ENCODE assay signal across 8 cellular contexts in the genomic region with DNA sequence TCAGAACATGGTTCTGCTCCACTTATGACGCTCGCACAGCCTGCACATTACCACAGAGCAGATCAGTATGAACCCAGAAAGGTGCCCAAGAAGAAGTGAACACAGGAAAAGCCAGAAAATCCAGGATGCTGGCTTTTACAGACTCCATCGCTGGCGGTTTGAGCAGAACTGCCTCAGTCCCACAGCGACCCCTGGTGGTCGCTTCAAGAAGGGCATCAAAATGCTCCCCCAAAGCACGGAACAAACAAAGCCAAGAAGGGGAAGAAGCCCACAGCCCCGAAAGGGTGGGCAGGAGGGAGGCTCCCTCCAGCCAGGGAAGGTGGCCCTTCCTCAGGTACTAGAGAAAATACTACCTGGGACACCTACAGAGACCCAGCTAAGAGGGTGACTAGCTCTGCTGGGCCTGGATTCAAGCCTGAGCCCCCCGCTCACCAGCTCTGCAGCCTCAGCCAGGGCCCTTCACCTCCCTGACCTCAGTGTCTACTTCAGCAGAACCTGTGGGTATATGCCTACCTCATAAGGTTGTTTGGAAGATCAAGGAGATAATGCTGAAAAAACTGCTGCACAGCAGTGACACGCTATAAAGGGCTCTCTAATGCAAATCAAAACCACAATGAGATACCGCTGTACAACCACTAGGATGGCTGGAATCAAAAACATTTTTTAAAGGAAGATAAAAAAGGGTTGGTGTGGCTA.
DNase-seq lines count a peak whose midpoint lies in the region; ATAC-seq, FAIRE-seq and TF ChIP-seq lines count a peak whose summit lies in the region.

No MANE protein-coding gene starts in this region.

- POLR2A ChIA-PET in CD4-positive, alpha-beta T cell (lab: Charles Lee), result no interaction called here
- POLR2A ChIA-PET in K562 (lab: Yijun Ruan, JAX), result interaction anchor here (0.6 kb wide), 1 partner anchor 9 kb away, joined by 3 read pairs; no protein-coding TSS in a partner anchor

- in situ Hi-C loops in K562 (cut with MboI), result no loop called here

- no peak overlapping the region for H2AFZ ChIP-seq in K562 (ENCODE audit: low read depth, low read length)

- H3K4me2 ChIP-seq in K562 (ENCODE audit: insufficient read depth, low read length), result no peak overlapping the region

- H3K4me1 ChIP-seq in K562 (replicated peaks in 1 of 2; ENCODE audit: control insufficient read depth in 2 of 2, insufficient read depth in 2 of 2, low read length in 2 of 2), result peaks cover 0 to 7% of the 10 kb centered on the region in 2 experiments; a peak in 1 of 5 replicates

- H3K9me3 ChIP-seq in CD4-positive, alpha-beta T cell (ENCODE audit: control insufficient read depth, low read length), result peaks cover 5% of the 10 kb centered on the region
- peaks cover 17% of the 10 kb centered on the region for H3K9me3 ChIP-seq in K562 (replicated peaks; ENCODE audit: control insufficient read depth, insufficient read depth, low read depth, low read length)

- no peaks in the 10 kb centered on the region for H3K27me3 ChIP-seq in CD4-positive, alpha-beta T cell (ENCODE audit: control insufficient read depth, insufficient read depth, low read length)
- no peaks in the 10 kb centered on the region for H3K27me3 ChIP-seq in K562 (ENCODE audit: control insufficient read depth in 2 of 2, insufficient read depth in 2 of 2, low read length in 2 of 2)

- H3K4me3 ChIP-seq in K562, result no peak overlapping the region

- peak; percentile 22 for ATAC-seq in CD4-positive, alpha-beta T cell (ENCODE audit: poor library complexity)
- ATAC-seq in K562 (no peak), HG03135 (IDR thresholded peaks at IDR 0.05; ENCODE audit: unreplicated experiment) (no peak)

- H3K9ac ChIP-seq in K562 (ENCODE audit: insufficient read depth in 1 of 2, low read depth in 2 of 2, low read length in 2 of 2), result no peak overlapping the region

- H3K79me2 ChIP-seq in K562 (ENCODE audit: control insufficient read depth, insufficient read depth, low read length), result no peaks in the 10 kb centered on the region

- no peak for TF ChIP-seq EP300 in K562 (IDR thresholded peaks at IDR 0.05; ENCODE audit: low read length)

- H3K27ac ChIP-seq in CD4-positive, alpha-beta T cell (ENCODE audit: low read depth, low read length), result no peak overlapping the region
- no peak overlapping the region for H3K27ac ChIP-seq in K562 (ENCODE audit: extremely low read depth, low read depth, low read length)

- TF ChIP-seq RAD21 in K562 (CRISPR knock-in tag; conservative IDR thresholded peaks at IDR 0.05 in 1 of 2, IDR thresholded peaks at IDR 0.05 in 1 of 2), result peak in 1 of 2 experiments; percentile 48; a peak in 3 of 4 replicates

- no peak for TF ChIP-seq POLR2A in K562 (conservative IDR thresholded peaks at IDR 0.05)

- peaks cover 6% of the 10 kb centered on the region for H3K9me3 Mint-ChIP-seq in CD4-positive, alpha-beta T cell
- H3K9me3 Mint-ChIP-seq in HFFc6 (peaks cover 25% of the 10 kb centered on the region), mesothelial cell of epicardium (peaks cover 28% of the 10 kb centered on the region)

- FAIRE-seq in K562 (lab: Jason Lieb, UNC), result peak; percentile 26

- peak overlapping the region; percentile 48 for H3K4me3 Mint-ChIP-seq in CD4-positive, alpha-beta T cell
- H3K4me3 Mint-ChIP-seq in HFFc6 (no peak overlapping the region), mesothelial cell of epicardium (no peak overlapping the region)

- H3K36me3 Mint-ChIP-seq in CD4-positive, alpha-beta T cell (ENCODE audit: low read depth), result peaks cover 69% of the 10 kb centered on the region
- H3K36me3 Mint-ChIP-seq in HFFc6 (ENCODE audit: low read depth), result peaks cover 62% of the 10 kb centered on the region
- peaks cover 76% of the 10 kb centered on the region for H3K36me3 Mint-ChIP-seq in mesothelial cell of epicardium

- WGBS in K562 (ENCODE audit: insufficient coverage, low coverage, missing lambda C conversion rate), result 79% methylated on average over 11 of the region's 11 CpGs

- peak; percentile 67 for TF ChIP-seq CTCF in CD4-positive, alpha-beta T cell (IDR thresholded peaks at IDR 0.05)
- peak; percentile 90 for TF ChIP-seq CTCF in HFFc6 (IDR thresholded peaks at IDR 0.05)
- TF ChIP-seq CTCF in K562 (IDR thresholded peaks at IDR 0.05 in 2 of 3, conservative IDR thresholded peaks at IDR 0.05 in 1 of 3; ENCODE audit: insufficient read depth in 2 of 3, low read depth in 1 of 3, low read length in 3 of 3), result peak; percentile 57 to 85 (median 64)
- TF ChIP-seq CTCF in mesothelial cell of epicardium (IDR thresholded peaks at IDR 0.05; ENCODE audit: unreplicated experiment), result peak; percentile 94

- intact Hi-C loops in CD4-positive, alpha-beta T cell (cut with DNase I, micrococcal nuclease), result loop anchor here (5.0 kb wide), 3 partner anchors 77 to 98 kb away; a partner anchor contains a TSS
- intact Hi-C loops in K562 (cut with micrococcal nuclease) (no loop called here), head of caudate nucleus (cut with DNase I) (no loop called here)

- CTCF ChIA-PET in CD4-positive, alpha-beta T cell (lab: Charles Lee), result interaction anchor here (1.0 kb wide), 1 partner anchor 16 kb away, joined by 3 read pairs; no protein-coding TSS in a partner anchor
- CTCF ChIA-PET in K562 (lab: Yijun Ruan, JAX; ENCODE audit: low intra/inter-chr PET ratio), result no interaction called here

- BruUV-seq in K562 (replicated peaks; lab: Mats Ljungman, UMichigan), result no TSS peak

- no peaks in the 10 kb centered on the region for H3K27me3 Mint-ChIP-seq in CD4-positive, alpha-beta T cell
- peaks cover 6% of the 10 kb centered on the region for H3K27me3 Mint-ChIP-seq in HFFc6 (ENCODE audit: insufficient read depth)
- no peaks in the 10 kb centered on the region for H3K27me3 Mint-ChIP-seq in mesothelial cell of epicardium (ENCODE audit: low read depth)

- no peaks in the 10 kb centered on the region for H3K9me1 ChIP-seq in K562 (ENCODE audit: control insufficient read depth, insufficient read depth, low read length)

- DNase-seq in CD4-positive, alpha-beta T cell, result peak in 3 of 10 experiments; percentile 18 to 39 (median 26)
- no peak for DNase-seq in HFFc6
- peak in 3 of 4 experiments; percentile 45 to 51 (median 47) for DNase-seq in K562 (ENCODE audit: extremely low read depth in 1 of 4, low spot score in 3 of 4)
- no peak for DNase-seq in mesothelial cell of epicardium (ENCODE audit: low spot score in 2 of 2, unreplicated experiment in 2 of 2)
- no peak for DNase-seq in head of caudate nucleus
- DNase-seq in NCI-H2029 treated with DMSO at 0.1 percent for 48 hours (lab: John Stamatoyannopoulos, UW), result no peak
- no peak for DNase-seq in KG1 (lab: John Stamatoyannopoulos, UW)

- peak overlapping the region; percentile 90 for H3K27ac Mint-ChIP-seq in CD4-positive, alpha-beta T cell
- H3K27ac Mint-ChIP-seq in HFFc6, result no peak overlapping the region
- H3K27ac Mint-ChIP-seq in mesothelial cell of epicardium, result no peak overlapping the region

- no peaks in the 10 kb centered on the region for H4K20me1 ChIP-seq in K562 (replicated peaks; ENCODE audit: control insufficient read depth, insufficient read depth, low read length)

- H3K36me3 ChIP-seq in K562 (ENCODE audit: control insufficient read depth, insufficient read depth, low read length), result peaks cover 65% of the 10 kb centered on the region; the same call in 2 of the 3 replicates

- peaks cover 40% of the 10 kb centered on the region for H3K4me1 Mint-ChIP-seq in CD4-positive, alpha-beta T cell (ENCODE audit: low read depth)
- peaks cover 13% of the 10 kb centered on the region for H3K4me1 Mint-ChIP-seq in HFFc6 (ENCODE audit: low read depth)
- H3K4me1 Mint-ChIP-seq in mesothelial cell of epicardium, result no peaks in the 10 kb centered on the region

TF ChIP-seq in K562, 482 proteins besides CTCF, POLR2A, EP300 and RAD21 (continues in another document):
- TF ChIP-seq, protein P1, sequence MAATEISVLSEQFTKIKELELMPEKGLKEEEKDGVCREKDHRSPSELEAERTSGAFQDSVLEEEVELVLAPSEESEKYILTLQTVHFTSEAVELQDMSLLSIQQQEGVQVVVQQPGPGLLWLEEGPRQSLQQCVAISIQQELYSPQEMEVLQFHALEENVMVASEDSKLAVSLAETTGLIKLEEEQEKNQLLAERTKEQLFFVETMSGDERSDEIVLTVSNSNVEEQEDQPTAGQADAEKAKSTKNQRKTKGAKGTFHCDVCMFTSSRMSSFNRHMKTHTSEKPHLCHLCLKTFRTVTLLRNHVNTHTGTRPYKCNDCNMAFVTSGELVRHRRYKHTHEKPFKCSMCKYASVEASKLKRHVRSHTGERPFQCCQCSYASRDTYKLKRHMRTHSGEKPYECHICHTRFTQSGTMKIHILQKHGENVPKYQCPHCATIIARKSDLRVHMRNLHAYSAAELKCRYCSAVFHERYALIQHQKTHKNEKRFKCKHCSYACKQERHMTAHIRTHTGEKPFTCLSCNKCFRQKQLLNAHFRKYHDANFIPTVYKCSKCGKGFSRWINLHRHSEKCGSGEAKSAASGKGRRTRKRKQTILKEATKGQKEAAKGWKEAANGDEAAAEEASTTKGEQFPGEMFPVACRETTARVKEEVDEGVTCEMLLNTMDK (IDR thresholded peaks at IDR 0.05; ENCODE audit: borderline replicate concordance, insufficient read depth, low read depth, low read length, poor library complexity, severe bottlenecking), result peak; percentile 45
- TF ChIP-seq YBX1 (IDR thresholded peaks at IDR 0.05) (no peak), CBX3 (IDR thresholded peaks at IDR 0.05; ENCODE audit: borderline replicate concordance in 1 of 2, low read length in 2 of 2) (peak in 1 of 2 experiments; percentile 97; a peak in 2 of 3 replicates), ZNF3 (CRISPR knock-in tag; IDR thresholded peaks at IDR 0.05) (no peak), SUPT5H (IDR thresholded peaks at IDR 0.05) (no peak), TRIM28 (IDR thresholded peaks at IDR 0.05) (peak; percentile 80), CBX5 (IDR thresholded peaks at IDR 0.05; ENCODE audit: borderline replicate concordance, low read depth) (peak; percentile 78; the same call in 1 of the 2 replicates)
- TF ChIP-seq, protein P2, sequence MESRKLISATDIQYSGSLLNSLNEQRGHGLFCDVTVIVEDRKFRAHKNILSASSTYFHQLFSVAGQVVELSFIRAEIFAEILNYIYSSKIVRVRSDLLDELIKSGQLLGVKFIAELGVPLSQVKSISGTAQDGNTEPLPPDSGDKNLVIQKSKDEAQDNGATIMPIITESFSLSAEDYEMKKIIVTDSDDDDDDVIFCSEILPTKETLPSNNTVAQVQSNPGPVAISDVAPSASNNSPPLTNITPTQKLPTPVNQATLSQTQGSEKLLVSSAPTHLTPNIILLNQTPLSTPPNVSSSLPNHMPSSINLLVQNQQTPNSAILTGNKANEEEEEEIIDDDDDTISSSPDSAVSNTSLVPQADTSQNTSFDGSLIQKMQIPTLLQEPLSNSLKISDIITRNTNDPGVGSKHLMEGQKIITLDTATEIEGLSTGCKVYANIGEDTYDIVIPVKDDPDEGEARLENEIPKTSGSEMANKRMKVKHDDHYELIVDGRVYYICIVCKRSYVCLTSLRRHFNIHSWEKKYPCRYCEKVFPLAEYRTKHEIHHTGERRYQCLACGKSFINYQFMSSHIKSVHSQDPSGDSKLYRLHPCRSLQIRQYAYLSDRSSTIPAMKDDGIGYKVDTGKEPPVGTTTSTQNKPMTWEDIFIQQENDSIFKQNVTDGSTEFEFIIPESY (CRISPR knock-in tag; IDR thresholded peaks at IDR 0.05), result peak; percentile 100

Comparison
In these comparisons a context has a peak if more than half of its experiments do, and no peak if none do; other contexts are left out.
1. DNase-seq: peak in K562 (3 of 4); none in HFFc6 (single experiment), mesothelial cell of epicardium (0 of 2), head of caudate nucleus (0 of 42), NCI-H2029 treated with DMSO at 0.1 percent for 48 hours (single experiment) and KG1 (single experiment).
2. intact Hi-C loops: an anchor here in CD4-positive, alpha-beta T cell (5.0 kb wide); none called in K562 and head of caudate nucleus.
3. Peak in every context shown above with its lines, with median percentiles within 50 percentile points of each other: CTCF ChIP-seq.